Comparison of ENCODE assay signal across 28 cellular contexts in the genomic region with DNA sequence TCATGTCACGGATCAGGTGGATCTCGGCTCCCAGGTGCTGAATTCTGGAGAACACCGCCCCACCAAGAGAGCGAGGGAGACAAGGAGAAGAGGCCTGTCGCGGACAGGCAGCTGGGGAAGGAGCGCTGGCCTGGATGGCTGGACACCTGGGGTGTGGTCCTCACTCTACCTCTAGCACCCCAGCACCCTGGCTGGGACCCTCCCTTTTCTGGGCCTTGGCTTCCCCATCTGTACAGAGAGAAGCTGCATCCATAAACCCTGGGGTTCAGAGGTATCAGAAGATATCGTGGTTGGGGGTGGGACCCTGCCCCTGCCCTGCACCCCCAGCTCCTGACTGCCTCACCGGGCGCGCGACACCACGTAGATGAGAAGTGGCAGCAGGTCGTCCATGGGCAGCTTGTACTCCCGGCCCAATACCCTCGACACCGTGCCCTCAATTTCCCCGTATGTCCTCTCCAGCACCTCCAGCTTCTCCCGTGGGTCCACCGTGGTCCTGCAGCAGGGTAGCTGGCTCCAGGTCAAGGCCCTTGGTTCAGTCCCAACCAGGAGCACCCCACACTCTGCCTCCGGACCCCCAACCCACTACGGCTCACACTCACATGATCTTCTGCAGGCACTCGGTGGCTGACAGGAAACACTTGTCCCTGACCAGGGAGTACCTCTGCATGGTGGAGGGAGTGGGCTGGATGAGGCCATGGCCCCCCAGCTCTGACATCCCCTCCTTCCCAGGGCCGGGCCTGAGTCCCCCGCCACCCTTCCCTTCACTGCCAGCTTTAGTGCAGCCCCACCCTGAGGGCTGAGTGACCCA. TPM values are rescaled to one million over a fixed set of nuclear protein-coding genes. Genes with fewer than 3 reads are reported as not detected.
DNase-seq lines count a peak whose midpoint lies in the region; ATAC-seq and TF ChIP-seq lines count a peak whose summit lies in the region.
"Had no signal": no experiment of that assay in that cellular context is flagged by ENCODE, and none has a peak within 500 bp of the region (broad histone marks: within the 10 kb centered on the region; RNA-seq: fewer than 3 reads in every experiment).

No MANE protein-coding gene starts in this region.

- H3K79me2 ChIP-seq in SK-N-SH (ENCODE audit: insufficient read depth) = no peaks in the 10 kb centered on the region

- H3K27me3 ChIP-seq in SK-N-SH (ENCODE audit: insufficient read depth) (no peaks in the 10 kb centered on the region), WERI-Rb-1 (ENCODE audit: insufficient read depth, low read depth, severe bottlenecking) (no peaks in the 10 kb centered on the region), gastrocnemius medialis (no peaks in the 10 kb centered on the region), gastroesophageal sphincter (no peaks in the 10 kb centered on the region)

- no peak overlapping the region for H3K27ac Mint-ChIP-seq in HFFc6
- H3K27ac Mint-ChIP-seq: activated CD4-positive, alpha-beta T cell treated with anti-CD3 and anti-CD28 coated beads, Interleukin-2, amount 10 ng/mL, durations not matched to agents 24 days and 14 days had no signal

- intact Hi-C loops in gastrocnemius medialis (cut with DNase I; ENCODE audit: low total_unique reads) = no loop called here

- H3K27me3 Mint-ChIP-seq in HFFc6 (ENCODE audit: insufficient read depth) = peaks cover 36% of the 10 kb centered on the region
- H3K27me3 Mint-ChIP-seq: activated CD4-positive, alpha-beta T cell treated with anti-CD3 and anti-CD28 coated beads, Interleukin-2, amount 10 ng/mL, durations not matched to agents 24 days and 14 days had no signal

- in situ Hi-C loops in gastrocnemius medialis (cut with MboI; ENCODE audit: low sequenced_read_pairs in 4 of 4) = no loop called here

- H3K36me3 ChIP-seq in SK-N-SH (replicated peaks in 1 of 2; ENCODE audit: control insufficient read depth in 1 of 2, insufficient read depth in 2 of 2, low read length in 1 of 2) (no peaks in the 10 kb centered on the region), WERI-Rb-1 (no peaks in the 10 kb centered on the region), gastrocnemius medialis (peaks cover 0 to 34% of the 10 kb centered on the region in 2 donors), gastroesophageal sphincter (peaks cover 0 to 37% of the 10 kb centered on the region in 2 donors)

- H2AFZ ChIP-seq in SK-N-SH (ENCODE audit: low read depth) = no peak overlapping the region

- no peaks in the 10 kb centered on the region for H3K9me3 Mint-ChIP-seq in HFFc6
- H3K9me3 Mint-ChIP-seq: activated CD4-positive, alpha-beta T cell treated with anti-CD3 and anti-CD28 coated beads, Interleukin-2, amount 10 ng/mL, durations not matched to agents 24 days and 14 days had no signal

- H3K4me1 ChIP-seq in SK-N-SH (ENCODE audit: control insufficient read depth in 1 of 2, insufficient read depth in 2 of 2, low read depth in 1 of 2, low read length in 1 of 2) (peaks cover 0 to 16% of the 10 kb centered on the region in 2 experiments; a peak in 1 of 4 replicates), gastrocnemius medialis (no peaks in the 10 kb centered on the region), gastroesophageal sphincter (peaks cover 0 to 5% (median 0%) of the 10 kb centered on the region in 3 donors)

- TF ChIP-seq POLR2A in gastrocnemius medialis (IDR thresholded peaks at IDR 0.05) (no peak), gastroesophageal sphincter (IDR thresholded peaks at IDR 0.05) (no peak), GM18505 (IDR thresholded peaks at IDR 0.05; ENCODE audit: borderline replicate concordance, extremely low read depth, insufficient read depth, insufficient read length) (no peak)

- no peak for TF ChIP-seq RAD21 in SK-N-SH (IDR thresholded peaks at IDR 0.05; ENCODE audit: low read length)

- POLR2A ChIA-PET in SK-N-SH (lab: Yijun Ruan, JAX) = no interaction called here

- H3K9ac ChIP-seq in SK-N-SH = no peak overlapping the region
- H3K9ac ChIP-seq: KMS-11 had no signal

- no peaks in the 10 kb centered on the region for H3K36me3 Mint-ChIP-seq in HFFc6 (ENCODE audit: low read depth)

- no peak overlapping the region for H3K4me3 Mint-ChIP-seq in HFFc6
- H3K4me3 Mint-ChIP-seq: activated CD4-positive, alpha-beta T cell treated with anti-CD3 and anti-CD28 coated beads, Interleukin-2, amount 10 ng/mL, durations not matched to agents 24 days and 14 days had no signal

- no peak overlapping the region for H3K4me2 ChIP-seq in SK-N-SH
- H3K4me2 ChIP-seq: KMS-11 had no signal

- H4K20me1 ChIP-seq in SK-N-SH (ENCODE audit: insufficient read depth) = no peaks in the 10 kb centered on the region

- CTCF ChIA-PET in SK-N-SH (lab: Yijun Ruan, JAX) = interaction anchor here (1.1 to 5.4 kb wide), 4 partner anchors 28 to 238 kb away, joined by 3 to 24 read pairs (median 4); no protein-coding TSS in a partner anchor

- TF ChIP-seq EP300 in SK-N-SH (IDR thresholded peaks at IDR 0.05; ENCODE audit: borderline replicate concordance in 1 of 2, low read depth in 1 of 2, low read length in 1 of 2) (no peak), gastroesophageal sphincter (IDR thresholded peaks at IDR 0.05) (no peak)

- WGBS in SK-N-SH (ENCODE audit: low lambda C conversion rate) = 58% methylated on average over 18 of the region's 25 CpGs
- WGBS in gastroesophageal sphincter (ENCODE audit: low coverage in 1 of 2), 2 donors = 84 to 100% methylated on average over 2 to 15 of the region's 25 CpGs

- H3K9me3 ChIP-seq in SK-N-SH (no peaks in the 10 kb centered on the region), WERI-Rb-1 (ENCODE audit: severe bottlenecking) (no peaks in the 10 kb centered on the region), gastrocnemius medialis (no peaks in the 10 kb centered on the region), gastroesophageal sphincter (no peaks in the 10 kb centered on the region)
- H3K9me3 ChIP-seq: mucosa of descending colon had no signal

- H3F3A ChIP-seq in SK-N-SH (replicated peaks; ENCODE audit: insufficient read depth) = no peaks in the 10 kb centered on the region

- TF ChIP-seq CTCF in SK-N-SH (IDR thresholded peaks at IDR 0.05) (no peak), WERI-Rb-1 (IDR thresholded peaks at IDR 0.05; ENCODE audit: low read depth, low read length) (no peak), gastrocnemius medialis (IDR thresholded peaks at IDR 0.05 in 4 of 5, conservative IDR thresholded peaks at IDR 0.05 in 1 of 5) (no peak), gastroesophageal sphincter (IDR thresholded peaks at IDR 0.05) (no peak), HFFc6 (IDR thresholded peaks at IDR 0.05) (no peak)

- no peak for ATAC-seq in SK-N-SH treated with all-trans-retinoic acid at 6 μM for 48 hours
- no peak for ATAC-seq in gastrocnemius medialis
- ATAC-seq in gastroesophageal sphincter = no peak
- no peak for ATAC-seq in GM18505 (IDR thresholded peaks at IDR 0.05; ENCODE audit: unreplicated experiment)
- ATAC-seq: mucosa of descending colon had no signal

- H3K9me2 ChIP-seq in SK-N-SH = no peaks in the 10 kb centered on the region

- H3K4me3 ChIP-seq in SK-N-SH (ENCODE audit: low read depth in 2 of 2, low read length in 1 of 2) (no peak overlapping the region), WERI-Rb-1 (ENCODE audit: low read depth, low read length) (no peak overlapping the region), gastrocnemius medialis (no peak overlapping the region), gastroesophageal sphincter (no peak overlapping the region)
- H3K4me3 ChIP-seq: mucosa of descending colon had no signal

- H3K4me1 Mint-ChIP-seq in HFFc6 (ENCODE audit: low read depth) = no peaks in the 10 kb centered on the region
- H3K4me1 Mint-ChIP-seq: activated CD4-positive, alpha-beta T cell treated with anti-CD3 and anti-CD28 coated beads, Interleukin-2, amount 10 ng/mL, durations not matched to agents 24 days and 14 days had no signal

- H3K27ac ChIP-seq in SK-N-SH (ENCODE audit: low read depth in 2 of 2, low read length in 1 of 2) (no peak overlapping the region), WERI-Rb-1 (no peak overlapping the region), gastrocnemius medialis (no peak overlapping the region), gastroesophageal sphincter (no peak overlapping the region)
- H3K27ac ChIP-seq: 22Rv1, KMS-11 had no signal

- DNase-seq in SK-N-SH = peak; percentile 11
- DNase-seq in WERI-Rb-1 = peak; percentile 2
- peak; percentile 41 for DNase-seq in islet precursor cell
- DNase-seq in gastrocnemius medialis = peak; percentile 1 to 10
- no peak for DNase-seq in HFFc6
- DNase-seq: activated CD4-positive, alpha-beta T cell treated with anti-CD3 and anti-CD28 coated beads, Interleukin-2, amount 10 ng/mL, durations not matched to agents 24 days and 14 days; activated T-cell treated with anti-CD3 and anti-CD28 coated beads for 4 hours; central memory CD4-positive, alpha-beta T cell; GF-D8; GOT3; hypothalamus; kidney glomerular epithelial cell; NCI-H1092 treated with DMSO at 0.1 percent for 48 hours; NCI-H526; nucleus accumbens; stimulated activated CD4-positive, alpha-beta T cell treated with anti-CD3 and anti-CD28 coated beads, Interleukin-4, amount 100 ng/mL, for 4 hours; T1000 had no signal

RNA-seq across cellular contexts. Expression of gene ALS2CL, which starts 21.7 kb away (rescaled TPM):
- 0.18 and 0.58 TPM in 2 replicates for polyA plus RNA-seq in SK-N-SH (2012; rRNA removed)
- polyA plus RNA-seq in SK-N-SH (2012; cell fraction: cytosol; rRNA removed) = 0.03 and 0.10 TPM in 2 replicates
- polyA plus RNA-seq in SK-N-SH (2012; cell fraction: nucleus; rRNA removed) = 1.2 and 1.5 TPM in 2 replicates
- total RNA-seq in gastrocnemius medialis = 10 to 100 TPM in 1 of 4 donors, 1 to 10 TPM in 3; 3.8 to 13.2 (median 6.2) TPM
- total RNA-seq in gastroesophageal sphincter = 10 to 100 TPM in 1 of 4 donors, 1 to 10 TPM in 3; 4.8 to 10.4 (median 9.6) TPM
- 1 to 10 TPM; 1.7 to 3.9 (median 2.4) TPM for total RNA-seq in HFFc6 (2021; fragmentation: NEBNext Ultra II Directional; extraction: Animal tissue kit (Norgen Biotek cat#: 25700))

RNA-seq across cellular contexts. Expression of gene TMIE, which starts 29.4 kb away (rescaled TPM):
- polyA plus RNA-seq in SK-N-SH (2012; rRNA removed) = 0.03 and 0.10 TPM in 2 replicates
- 0.05 TPM in 2 replicates for polyA plus RNA-seq in SK-N-SH (2012; cell fraction: cytosol; rRNA removed)
- 0.04 and 0.06 TPM in 2 replicates for polyA plus RNA-seq in SK-N-SH (2012; cell fraction: nucleus; rRNA removed)
- total RNA-seq in gastrocnemius medialis (under 1 TPM in 3 of 4 donors, not detected in 1; 0.20 to 0.26 (median 0.22) TPM), gastroesophageal sphincter (1 to 10 TPM in 1 of 4 donors, under 1 TPM in 2, not detected in 1; 0.15 to 1.4 (median 0.69) TPM)
- not detected for total RNA-seq in HFFc6 (2021; fragmentation: NEBNext Ultra II Directional; extraction: Animal tissue kit (Norgen Biotek cat#: 25700))
- total RNA-seq: activated CD4-positive, alpha-beta T cell treated with anti-CD3 and anti-CD28 coated beads, Interleukin-2, amount 10 ng/mL, durations not matched to agents 24 days and 14 days had no signal

RNA-seq across cellular contexts. Expression of gene PRSS50, which starts 45.9 kb away (rescaled TPM):
- polyA plus RNA-seq in SK-N-SH (2012; rRNA removed) = not detected in 2 replicates
- 0.01 TPM in 1 of 2 replicates, not detected in the other for polyA plus RNA-seq in SK-N-SH (2012; cell fraction: cytosol; rRNA removed)
- 0.18 and 0.32 TPM in 2 replicates for polyA plus RNA-seq in SK-N-SH (2012; cell fraction: nucleus; rRNA removed)
- not detected for total RNA-seq in gastrocnemius medialis
- under 1 TPM in 2 of 4 donors, not detected in 2; 0.31 to 0.54 TPM for total RNA-seq in gastroesophageal sphincter
- total RNA-seq in HFFc6 (2021; fragmentation: NEBNext Ultra II Directional; extraction: Animal tissue kit (Norgen Biotek cat#: 25700)) = not detected
- total RNA-seq: activated CD4-positive, alpha-beta T cell treated with anti-CD3 and anti-CD28 coated beads, Interleukin-2, amount 10 ng/mL, durations not matched to agents 24 days and 14 days; SK-MEL-5; skeletal muscle tissue had no signal
- polyA plus RNA-seq: BJ had no signal

RNA-seq across cellular contexts. Expression of gene FAM240A, which starts 59.4 kb away (rescaled TPM):
- not detected in 2 replicates for polyA plus RNA-seq in SK-N-SH (2012; rRNA removed)
- not detected in 2 replicates for polyA plus RNA-seq in SK-N-SH (2012; cell fraction: cytosol; rRNA removed)
- not detected in 2 replicates for polyA plus RNA-seq in SK-N-SH (2012; cell fraction: nucleus; rRNA removed)
- under 1 TPM in 1 of 4 donors, not detected in 3; 0.18 TPM for total RNA-seq in gastrocnemius medialis
- not detected for total RNA-seq in gastroesophageal sphincter
- total RNA-seq in HFFc6 (2021; fragmentation: NEBNext Ultra II Directional; extraction: Animal tissue kit (Norgen Biotek cat#: 25700)) = not detected
- total RNA-seq: activated CD4-positive, alpha-beta T cell treated with anti-CD3 and anti-CD28 coated beads, Interleukin-2, amount 10 ng/mL, durations not matched to agents 24 days and 14 days; mucosa of descending colon; SK-MEL-5; skeletal muscle tissue; temporal lobe had no signal
- polyA plus RNA-seq: adipose tissue, BJ had no signal
